12 cellular contexts compared by ENCODE assay signal in the genomic region with DNA sequence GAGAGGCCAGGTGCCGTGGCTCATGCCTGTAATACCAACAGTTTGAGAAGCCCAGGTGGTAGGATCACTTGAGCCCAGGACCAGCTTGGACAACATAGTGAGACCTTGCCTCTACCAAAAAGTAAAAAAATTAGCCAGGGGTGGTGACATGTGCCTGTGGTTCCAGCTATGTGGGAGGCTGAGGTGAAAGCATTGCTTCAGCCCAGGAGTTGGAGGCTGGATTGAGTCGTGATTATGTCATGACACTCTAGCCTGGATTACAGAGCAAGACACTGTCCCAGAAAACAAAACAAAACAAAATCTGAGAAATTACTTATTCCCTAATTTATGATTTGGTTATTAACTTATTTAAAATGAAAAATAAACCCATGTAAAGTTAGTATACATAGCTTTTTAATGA.
"Had no signal": no experiment of that assay in that cellular context is flagged by ENCODE, and none has a peak within 500 bp of the region (broad histone marks: within the 10 kb centered on the region; RNA-seq: fewer than 3 reads in every experiment).

No MANE protein-coding gene starts in this region.

- DNase-seq: activated CD4-positive, alpha-beta T cell treated with anti-CD3 and anti-CD28 coated beads, Interleukin-2, amount 10 ng/mL, durations not matched to agents 24 days and 14 days; activated gamma-delta T cell treated with Interleukin-2 at 50 U/mL for 16 hours; activated T-cell treated with anti-CD3 and anti-CD28 coated beads, Interleukin-2, amount 50 U/mL, for 48 hours; central memory CD4-positive, alpha-beta T cell; effector CD8-positive, alpha-beta T cell; hypothalamus; sigmoid colon; stimulated activated CD4-positive, alpha-beta T cell treated with anti-CD3 and anti-CD28 coated beads, Interleukin-4, amount 100 ng/mL, for 24 hours; T-cell; T1000; testis had no signal

- H3K4me3 ChIP-seq: coronary artery, sigmoid colon, testis had no signal
